Comparison of ENCODE assay signal across 34 cellular contexts in the genomic region with DNA sequence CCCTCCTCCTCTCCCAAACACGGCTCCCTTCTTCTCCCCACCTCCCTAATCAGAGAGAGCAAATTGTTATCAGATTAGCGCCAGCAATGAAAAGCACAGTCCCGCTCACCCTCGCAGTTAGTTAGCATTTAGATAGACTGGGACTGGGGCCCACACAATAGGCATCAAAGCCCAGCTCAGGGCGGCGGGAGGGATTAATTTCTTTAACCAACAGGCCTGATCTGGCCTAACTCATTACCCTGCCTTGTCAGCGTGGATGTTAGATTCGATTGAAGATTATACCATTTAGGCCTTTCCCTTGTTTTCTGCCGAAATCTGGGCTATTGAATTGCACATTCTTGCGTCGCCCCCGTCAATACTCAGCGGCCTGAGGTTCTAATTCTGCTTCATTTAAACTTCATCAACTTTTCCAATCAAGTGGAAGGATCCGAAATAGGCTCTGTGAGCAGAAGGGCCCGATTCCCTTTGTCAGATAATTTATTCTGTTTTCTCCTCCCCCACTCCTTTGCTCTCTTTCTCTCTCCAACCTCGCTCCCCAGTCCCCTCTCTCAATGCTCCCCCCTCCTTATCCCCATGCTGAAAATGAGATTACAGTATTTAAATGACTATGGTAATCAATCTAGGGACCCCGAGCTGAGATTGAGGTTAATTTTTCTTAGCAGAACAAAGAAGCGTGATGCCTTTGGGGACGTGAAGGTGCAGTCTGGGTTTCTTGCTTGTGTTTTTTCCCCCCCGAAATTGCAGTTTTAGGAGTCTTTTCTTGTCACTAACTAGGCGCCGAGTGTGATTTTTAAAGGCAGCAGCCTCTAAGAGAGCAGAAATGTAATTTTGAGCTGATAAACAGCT. TPM values are rescaled to one million over a fixed set of nuclear protein-coding genes. Genes with fewer than 3 reads are reported as not detected.
DNase-seq lines count a peak whose midpoint lies in the region; ATAC-seq and TF ChIP-seq lines count a peak whose summit lies in the region.
"Had no signal": no experiment of that assay in that cellular context is flagged by ENCODE, and none has a peak within 500 bp of the region (broad histone marks: within the 10 kb centered on the region; RNA-seq: fewer than 3 reads in every experiment).

No MANE protein-coding gene starts in this region.

- no peaks in the 10 kb centered on the region for H3K36me3 ChIP-seq in ectodermal cell (ENCODE audit: control insufficient read depth, insufficient read depth, low read length)
- H3K36me3 ChIP-seq: gastroesophageal sphincter, sigmoid colon, thoracic aorta had no signal

- ATAC-seq in HG02973 (IDR thresholded peaks at IDR 0.05; ENCODE audit: unreplicated experiment), result no peak
- ATAC-seq: activated T-cell treated with anti-CD3 and anti-CD28 coated beads, Interleukin-2, amount 50 U/mL, for 72 hours; gastroesophageal sphincter; stimulated activated naive CD8-positive, alpha-beta T cell treated with anti-CD3 and anti-CD28 coated beads, Interleukin-15, amount 100 ng/mL, for 72 hours had no signal

- H3K27ac ChIP-seq in ectodermal cell (ENCODE audit: insufficient read depth, low read depth, low read length, poor library complexity, severe bottlenecking), result peak overlapping the region; percentile 94
- no peak overlapping the region for H3K27ac ChIP-seq in coronary artery
- H3K27ac ChIP-seq: gastroesophageal sphincter, HL-60, sigmoid colon, thoracic aorta had no signal

- DNase-seq in ELF-1 (ENCODE audit: low read depth, low spot score) (peak; percentile 40), NCI-H69 (lab: John Stamatoyannopoulos, UW) (peak; percentile 55), left kidney (ENCODE audit: low read depth, low spot score) (peak; percentile 33), coronary artery (ENCODE audit: low spot score) (no peak), NK-92 (lab: John Stamatoyannopoulos, UW; ENCODE audit: unreplicated experiment) (no peak), cerebellum (ENCODE audit: low spot score) (no peak)
- DNase-seq: activated CD4-positive, alpha-beta memory T cell treated with anti-CD3 and anti-CD28 coated beads for 36 hours; activated CD4-positive, CD25-positive, alpha-beta regulatory T cell treated with anti-CD3 and anti-CD28 coated beads, Interleukin-2, amount 50 U/mL, for 72 hours; activated naive CD4-positive, alpha-beta T cell; activated T-cell treated with anti-CD3 and anti-CD28 coated beads, Interleukin-2, amount 50 U/mL, for 72 hours; CD4-positive, alpha-beta T cell; hippocampal formation; Karpas-422; NCI-H2029; NCI-H2227 treated with DMSO at 0.1 percent for 48 hours; NCI-H526 treated with DMSO at 0.1 percent for 48 hours; nucleus accumbens; sigmoid colon; stimulated activated CD4-positive, alpha-beta T cell treated with anti-CD3 and anti-CD28 coated beads, Interleukin-12 subunit alpha, Interleukin-12 subunit beta, amount 100 ng/mL, for 4 hours; stimulated activated CD4-positive, alpha-beta T cell treated with anti-CD3 and anti-CD28 coated beads, Interleukin-2, amount 100 ng/mL, for 48 hours; stimulated activated naive CD8-positive, alpha-beta T cell treated with anti-CD3 and anti-CD28 coated beads, Interleukin-15, amount 100 ng/mL, for 72 hours had no signal

- TF ChIP-seq CTCF in coronary artery (IDR thresholded peaks at IDR 0.05), result no peak

- H3K4me1 ChIP-seq in ectodermal cell (ENCODE audit: control insufficient read depth, insufficient read depth, low read length), result peaks cover 28% of the 10 kb centered on the region
- H3K4me1 ChIP-seq: gastroesophageal sphincter, sigmoid colon had no signal

- WGBS in ectodermal cell, 2 experiments, result 13% methylated on average over 22 of the region's 22 CpGs

- H3K4me3 ChIP-seq in ectodermal cell (ENCODE audit: insufficient read depth, low read depth, low read length) (no peak overlapping the region), coronary artery (no peak overlapping the region)
- H3K4me3 ChIP-seq: gastroesophageal sphincter, sigmoid colon, thoracic aorta had no signal

- H3K9me3 ChIP-seq in ectodermal cell (ENCODE audit: control insufficient read depth, low read length), result no peaks in the 10 kb centered on the region
- H3K9me3 ChIP-seq: gastroesophageal sphincter, sigmoid colon, thoracic aorta had no signal

- H3K27me3 ChIP-seq in ectodermal cell (ENCODE audit: control insufficient read depth, insufficient read depth, low read length, poor library complexity, severe bottlenecking), result no peaks in the 10 kb centered on the region

RNA-seq across cellular contexts. Expression of a gene that starts 15.1 kb away (rescaled TPM):
- polyA plus RNA-seq in ectodermal cell (2013, experiment 1 of 4), result 3.7 TPM
- polyA plus RNA-seq in ectodermal cell (2013, experiment 2 of 4), result 7.3 TPM
- polyA plus RNA-seq in ectodermal cell (2013, experiment 3 of 4), result 5.2 TPM
- 7.0 TPM for polyA plus RNA-seq in ectodermal cell (2013, experiment 4 of 4)
- 0.36 TPM for total RNA-seq in cerebellum
- total RNA-seq: A673; activated CD4-positive, alpha-beta memory T cell treated with anti-CD3 and anti-CD28 coated beads for 36 hours; activated T-cell treated with anti-CD3 and anti-CD28 coated beads, Interleukin-2, amount 50 U/mL, for 72 hours; CD4-positive, alpha-beta T cell; gastroesophageal sphincter; H4; liver; myocyte; RPMI7951; sigmoid colon; SK-MEL-5; thoracic aorta had no signal
- polyA plus RNA-seq: adipose tissue, keratinocyte, liver, sigmoid colon had no signal

RNA-seq across cellular contexts. Expression of a gene that starts 18.4 kb away (rescaled TPM):
- polyA plus RNA-seq in ectodermal cell (2013, experiment 1 of 4), result 34.2 TPM
- polyA plus RNA-seq in ectodermal cell (2013, experiment 2 of 4), result 31.9 TPM
- 21.0 TPM for polyA plus RNA-seq in ectodermal cell (2013, experiment 3 of 4)
- 24.9 TPM for polyA plus RNA-seq in ectodermal cell (2013, experiment 4 of 4)
- total RNA-seq in cerebellum, result 8.5 TPM

Comparison
In these comparisons a context has a peak if more than half of its experiments do, and no peak if none do; other contexts are left out.
1. DNase-seq: peak in ELF-1 (single experiment), NCI-H69 (single experiment) and left kidney (single experiment); none in coronary artery (single experiment), NK-92 (single experiment) and cerebellum (single experiment).